Comparison of ENCODE assay signal across 1 cellular context in the genomic region with DNA sequence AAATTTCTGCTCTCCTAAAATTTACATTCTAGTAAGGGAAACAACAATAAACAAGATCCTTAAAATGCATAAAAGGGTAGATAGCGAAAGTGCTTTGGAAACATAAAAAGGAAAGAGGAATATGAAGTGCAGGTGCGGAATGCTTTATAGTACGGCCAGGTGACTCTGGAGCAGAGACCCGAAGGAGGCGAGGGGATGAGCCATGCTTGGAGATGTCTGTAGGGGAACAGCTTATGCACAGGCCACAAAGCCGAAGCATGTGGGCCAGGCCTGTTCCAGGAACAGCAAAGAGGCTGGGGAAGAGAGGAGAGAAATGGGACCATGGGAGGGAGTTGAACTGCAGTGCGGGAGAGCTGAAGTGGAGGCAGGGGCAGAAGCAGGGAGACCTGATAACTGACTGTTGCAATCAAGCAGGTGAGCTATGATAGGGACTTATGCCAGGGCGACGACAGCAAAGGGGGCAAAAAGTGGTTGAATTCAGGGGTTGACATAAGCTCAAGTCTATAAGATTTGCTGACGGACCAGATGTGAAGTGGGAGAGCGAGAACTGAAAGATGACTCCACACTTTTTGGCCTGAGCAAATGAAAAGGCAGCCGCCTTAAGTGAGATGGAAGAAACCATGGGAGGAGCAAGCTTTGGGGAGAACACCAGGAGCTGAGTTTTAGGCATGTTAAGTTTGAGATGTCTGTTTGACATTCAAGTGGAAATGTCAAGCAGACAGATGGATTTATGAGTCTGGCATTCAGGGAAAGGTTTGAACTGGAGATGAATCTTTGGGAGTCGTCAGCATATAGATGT.
TF ChIP-seq lines count a peak whose summit lies in the region.

No MANE protein-coding gene starts in this region.

TF ChIP-seq in K562, 482 proteins besides CTCF, POLR2A, EP300 and RAD21 (continued from another document and continues in another):
- TF ChIP-seq, protein P1, sequence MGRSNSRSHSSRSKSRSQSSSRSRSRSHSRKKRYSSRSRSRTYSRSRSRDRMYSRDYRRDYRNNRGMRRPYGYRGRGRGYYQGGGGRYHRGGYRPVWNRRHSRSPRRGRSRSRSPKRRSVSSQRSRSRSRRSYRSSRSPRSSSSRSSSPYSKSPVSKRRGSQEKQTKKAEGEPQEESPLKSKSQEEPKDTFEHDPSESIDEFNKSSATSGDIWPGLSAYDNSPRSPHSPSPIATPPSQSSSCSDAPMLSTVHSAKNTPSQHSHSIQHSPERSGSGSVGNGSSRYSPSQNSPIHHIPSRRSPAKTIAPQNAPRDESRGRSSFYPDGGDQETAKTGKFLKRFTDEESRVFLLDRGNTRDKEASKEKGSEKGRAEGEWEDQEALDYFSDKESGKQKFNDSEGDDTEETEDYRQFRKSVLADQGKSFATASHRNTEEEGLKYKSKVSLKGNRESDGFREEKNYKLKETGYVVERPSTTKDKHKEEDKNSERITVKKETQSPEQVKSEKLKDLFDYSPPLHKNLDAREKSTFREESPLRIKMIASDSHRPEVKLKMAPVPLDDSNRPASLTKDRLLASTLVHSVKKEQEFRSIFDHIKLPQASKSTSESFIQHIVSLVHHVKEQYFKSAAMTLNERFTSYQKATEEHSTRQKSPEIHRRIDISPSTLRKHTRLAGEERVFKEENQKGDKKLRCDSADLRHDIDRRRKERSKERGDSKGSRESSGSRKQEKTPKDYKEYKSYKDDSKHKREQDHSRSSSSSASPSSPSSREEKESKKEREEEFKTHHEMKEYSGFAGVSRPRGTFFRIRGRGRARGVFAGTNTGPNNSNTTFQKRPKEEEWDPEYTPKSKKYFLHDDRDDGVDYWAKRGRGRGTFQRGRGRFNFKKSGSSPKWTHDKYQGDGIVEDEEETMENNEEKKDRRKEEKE (IDR thresholded peaks at IDR 0.05; ENCODE audit: borderline replicate concordance in 1 of 2, control insufficient read depth in 1 of 2, low read depth in 2 of 2, low read length in 1 of 2), result no peak
- TF ChIP-seq MEF2D (tag; conservative IDR thresholded peaks at IDR 0.05; ENCODE audit: low read depth) (0 out of 2 replicates have a peak, but pooled peaks have one; percentile 61), TAL1 (IDR thresholded peaks at IDR 0.05) (peak; percentile 21; the same call in 1 of the 2 replicates), XRCC4 (IDR thresholded peaks at IDR 0.05; ENCODE audit: extremely low read depth, insufficient read depth, insufficient read length) (no peak), ZNF518B (CRISPR knock-in tag; IDR thresholded peaks at IDR 0.05) (no peak), ZNF584 (CRISPR knock-in tag; IDR thresholded peaks at IDR 0.05; ENCODE audit: low read depth) (no peak), KDM5B (IDR thresholded peaks at IDR 0.05; ENCODE audit: insufficient replicate concordance, low read depth, low read length) (peak; percentile 39), GATA2 (CRISPR knock-in tag; IDR thresholded peaks at IDR 0.05) (no peak), ID3 (CRISPR knock-in tag; IDR thresholded peaks at IDR 0.05) (no peak), ID3 (tag; IDR thresholded peaks at IDR 0.05) (peak; percentile 35; the same call in 1 of the 2 replicates), HDAC1 (IDR thresholded peaks at IDR 0.05) (peak in 1 of 2 experiments; percentile 78; a peak in 1 of 4 replicates), ZNF830 (CRISPR knock-in tag; IDR thresholded peaks at IDR 0.05) (no peak), BCOR (IDR thresholded peaks at IDR 0.05) (peak; percentile 57), ZNF280A (IDR thresholded peaks at IDR 0.05; ENCODE audit: low read depth, partially characterized antibody) (no peak), ZNF165 (CRISPR knock-in tag; IDR thresholded peaks at IDR 0.05; ENCODE audit: borderline replicate concordance) (no peak), HMG20B (CRISPR knock-in tag; IDR thresholded peaks at IDR 0.05) (no peak), TCF3 (CRISPR knock-in tag; IDR thresholded peaks at IDR 0.05) (no peak), TARDBP (IDR thresholded peaks at IDR 0.05) (0 out of 2 replicates have a peak, but pooled peaks have one; percentile 31), ZZZ3 (IDR thresholded peaks at IDR 0.05) (no peak), MAFK (IDR thresholded peaks at IDR 0.05; ENCODE audit: low read length) (peak; percentile 92), GTF2E2 (tag; IDR thresholded peaks at IDR 0.05) (peak; percentile 48; the same call in 1 of the 2 replicates), ZNF699 (CRISPR knock-in tag; IDR thresholded peaks at IDR 0.05; ENCODE audit: insufficient replicate concordance) (no peak), RAD51 (IDR thresholded peaks at IDR 0.05; ENCODE audit: borderline replicate concordance, low read depth) (no peak), SRSF9 (IDR thresholded peaks at IDR 0.05; ENCODE audit: borderline replicate concordance, low read depth, low read length) (no peak), KDM4B (IDR thresholded peaks at IDR 0.05; ENCODE audit: borderline replicate concordance in 2 of 2, low read depth in 1 of 2) (no peak)
- TF ChIP-seq, protein P2, sequence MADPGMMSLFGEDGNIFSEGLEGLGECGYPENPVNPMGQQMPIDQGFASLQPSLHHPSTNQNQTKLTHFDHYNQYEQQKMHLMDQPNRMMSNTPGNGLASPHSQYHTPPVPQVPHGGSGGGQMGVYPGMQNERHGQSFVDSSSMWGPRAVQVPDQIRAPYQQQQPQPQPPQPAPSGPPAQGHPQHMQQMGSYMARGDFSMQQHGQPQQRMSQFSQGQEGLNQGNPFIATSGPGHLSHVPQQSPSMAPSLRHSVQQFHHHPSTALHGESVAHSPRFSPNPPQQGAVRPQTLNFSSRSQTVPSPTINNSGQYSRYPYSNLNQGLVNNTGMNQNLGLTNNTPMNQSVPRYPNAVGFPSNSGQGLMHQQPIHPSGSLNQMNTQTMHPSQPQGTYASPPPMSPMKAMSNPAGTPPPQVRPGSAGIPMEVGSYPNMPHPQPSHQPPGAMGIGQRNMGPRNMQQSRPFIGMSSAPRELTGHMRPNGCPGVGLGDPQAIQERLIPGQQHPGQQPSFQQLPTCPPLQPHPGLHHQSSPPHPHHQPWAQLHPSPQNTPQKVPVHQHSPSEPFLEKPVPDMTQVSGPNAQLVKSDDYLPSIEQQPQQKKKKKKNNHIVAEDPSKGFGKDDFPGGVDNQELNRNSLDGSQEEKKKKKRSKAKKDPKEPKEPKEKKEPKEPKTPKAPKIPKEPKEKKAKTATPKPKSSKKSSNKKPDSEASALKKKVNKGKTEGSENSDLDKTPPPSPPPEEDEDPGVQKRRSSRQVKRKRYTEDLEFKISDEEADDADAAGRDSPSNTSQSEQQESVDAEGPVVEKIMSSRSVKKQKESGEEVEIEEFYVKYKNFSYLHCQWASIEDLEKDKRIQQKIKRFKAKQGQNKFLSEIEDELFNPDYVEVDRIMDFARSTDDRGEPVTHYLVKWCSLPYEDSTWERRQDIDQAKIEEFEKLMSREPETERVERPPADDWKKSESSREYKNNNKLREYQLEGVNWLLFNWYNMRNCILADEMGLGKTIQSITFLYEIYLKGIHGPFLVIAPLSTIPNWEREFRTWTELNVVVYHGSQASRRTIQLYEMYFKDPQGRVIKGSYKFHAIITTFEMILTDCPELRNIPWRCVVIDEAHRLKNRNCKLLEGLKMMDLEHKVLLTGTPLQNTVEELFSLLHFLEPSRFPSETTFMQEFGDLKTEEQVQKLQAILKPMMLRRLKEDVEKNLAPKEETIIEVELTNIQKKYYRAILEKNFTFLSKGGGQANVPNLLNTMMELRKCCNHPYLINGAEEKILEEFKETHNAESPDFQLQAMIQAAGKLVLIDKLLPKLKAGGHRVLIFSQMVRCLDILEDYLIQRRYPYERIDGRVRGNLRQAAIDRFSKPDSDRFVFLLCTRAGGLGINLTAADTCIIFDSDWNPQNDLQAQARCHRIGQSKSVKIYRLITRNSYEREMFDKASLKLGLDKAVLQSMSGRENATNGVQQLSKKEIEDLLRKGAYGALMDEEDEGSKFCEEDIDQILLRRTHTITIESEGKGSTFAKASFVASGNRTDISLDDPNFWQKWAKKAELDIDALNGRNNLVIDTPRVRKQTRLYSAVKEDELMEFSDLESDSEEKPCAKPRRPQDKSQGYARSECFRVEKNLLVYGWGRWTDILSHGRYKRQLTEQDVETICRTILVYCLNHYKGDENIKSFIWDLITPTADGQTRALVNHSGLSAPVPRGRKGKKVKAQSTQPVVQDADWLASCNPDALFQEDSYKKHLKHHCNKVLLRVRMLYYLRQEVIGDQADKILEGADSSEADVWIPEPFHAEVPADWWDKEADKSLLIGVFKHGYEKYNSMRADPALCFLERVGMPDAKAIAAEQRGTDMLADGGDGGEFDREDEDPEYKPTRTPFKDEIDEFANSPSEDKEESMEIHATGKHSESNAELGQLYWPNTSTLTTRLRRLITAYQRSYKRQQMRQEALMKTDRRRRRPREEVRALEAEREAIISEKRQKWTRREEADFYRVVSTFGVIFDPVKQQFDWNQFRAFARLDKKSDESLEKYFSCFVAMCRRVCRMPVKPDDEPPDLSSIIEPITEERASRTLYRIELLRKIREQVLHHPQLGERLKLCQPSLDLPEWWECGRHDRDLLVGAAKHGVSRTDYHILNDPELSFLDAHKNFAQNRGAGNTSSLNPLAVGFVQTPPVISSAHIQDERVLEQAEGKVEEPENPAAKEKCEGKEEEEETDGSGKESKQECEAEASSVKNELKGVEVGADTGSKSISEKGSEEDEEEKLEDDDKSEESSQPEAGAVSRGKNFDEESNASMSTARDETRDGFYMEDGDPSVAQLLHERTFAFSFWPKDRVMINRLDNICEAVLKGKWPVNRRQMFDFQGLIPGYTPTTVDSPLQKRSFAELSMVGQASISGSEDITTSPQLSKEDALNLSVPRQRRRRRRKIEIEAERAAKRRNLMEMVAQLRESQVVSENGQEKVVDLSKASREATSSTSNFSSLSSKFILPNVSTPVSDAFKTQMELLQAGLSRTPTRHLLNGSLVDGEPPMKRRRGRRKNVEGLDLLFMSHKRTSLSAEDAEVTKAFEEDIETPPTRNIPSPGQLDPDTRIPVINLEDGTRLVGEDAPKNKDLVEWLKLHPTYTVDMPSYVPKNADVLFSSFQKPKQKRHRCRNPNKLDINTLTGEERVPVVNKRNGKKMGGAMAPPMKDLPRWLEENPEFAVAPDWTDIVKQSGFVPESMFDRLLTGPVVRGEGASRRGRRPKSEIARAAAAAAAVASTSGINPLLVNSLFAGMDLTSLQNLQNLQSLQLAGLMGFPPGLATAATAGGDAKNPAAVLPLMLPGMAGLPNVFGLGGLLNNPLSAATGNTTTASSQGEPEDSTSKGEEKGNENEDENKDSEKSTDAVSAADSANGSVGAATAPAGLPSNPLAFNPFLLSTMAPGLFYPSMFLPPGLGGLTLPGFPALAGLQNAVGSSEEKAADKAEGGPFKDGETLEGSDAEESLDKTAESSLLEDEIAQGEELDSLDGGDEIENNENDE (IDR thresholded peaks at IDR 0.05; ENCODE audit: low read depth, low read length), result no peak
- TF ChIP-seq, protein P3, sequence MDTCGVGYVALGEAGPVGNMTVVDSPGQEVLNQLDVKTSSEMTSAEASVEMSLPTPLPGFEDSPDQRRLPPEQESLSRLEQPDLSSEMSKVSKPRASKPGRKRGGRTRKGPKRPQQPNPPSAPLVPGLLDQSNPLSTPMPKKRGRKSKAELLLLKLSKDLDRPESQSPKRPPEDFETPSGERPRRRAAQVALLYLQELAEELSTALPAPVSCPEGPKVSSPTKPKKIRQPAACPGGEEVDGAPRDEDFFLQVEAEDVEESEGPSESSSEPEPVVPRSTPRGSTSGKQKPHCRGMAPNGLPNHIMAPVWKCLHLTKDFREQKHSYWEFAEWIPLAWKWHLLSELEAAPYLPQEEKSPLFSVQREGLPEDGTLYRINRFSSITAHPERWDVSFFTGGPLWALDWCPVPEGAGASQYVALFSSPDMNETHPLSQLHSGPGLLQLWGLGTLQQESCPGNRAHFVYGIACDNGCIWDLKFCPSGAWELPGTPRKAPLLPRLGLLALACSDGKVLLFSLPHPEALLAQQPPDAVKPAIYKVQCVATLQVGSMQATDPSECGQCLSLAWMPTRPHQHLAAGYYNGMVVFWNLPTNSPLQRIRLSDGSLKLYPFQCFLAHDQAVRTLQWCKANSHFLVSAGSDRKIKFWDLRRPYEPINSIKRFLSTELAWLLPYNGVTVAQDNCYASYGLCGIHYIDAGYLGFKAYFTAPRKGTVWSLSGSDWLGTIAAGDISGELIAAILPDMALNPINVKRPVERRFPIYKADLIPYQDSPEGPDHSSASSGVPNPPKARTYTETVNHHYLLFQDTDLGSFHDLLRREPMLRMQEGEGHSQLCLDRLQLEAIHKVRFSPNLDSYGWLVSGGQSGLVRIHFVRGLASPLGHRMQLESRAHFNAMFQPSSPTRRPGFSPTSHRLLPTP (IDR thresholded peaks at IDR 0.05; ENCODE audit: borderline replicate concordance, extremely low read depth, insufficient read length), result no peak
